In genomic region chr2:169694894-169695260, GRCh38 we compare ENCODE assay signal across 8 cellular contexts. TPM values are rescaled to one million over a fixed set of nuclear protein-coding genes. Genes with fewer than 3 reads are reported as not detected.
A peak's percentile ranks its signal among the peaks of the same experiment; 100 is the strongest.
DNase-seq lines count a peak whose midpoint lies in the region; ATAC-seq and TF ChIP-seq lines count a peak whose summit lies in the region.

No MANE protein-coding gene starts in this region.

- H3K4me1 Mint-ChIP-seq in stimulated activated naive CD8-positive, alpha-beta T cell treated with anti-CD3 and anti-CD28 coated beads, Interleukin-15, Interleukin-2, amounts not matched to agents 100 ng/mL and 50 ng/mL, for 24 hours (ENCODE audit: low read depth): peaks cover 15% of the 10 kb centered on the region

- no peak for TF ChIP-seq CTCF in brain microvascular endothelial cell (IDR thresholded peaks at IDR 0.05; ENCODE audit: low read depth, low read length, missing control alignments)

- H3K27ac ChIP-seq in brain microvascular endothelial cell: peak overlapping the region; percentile 76

- peak overlapping the region; percentile 80 for H3K4me3 ChIP-seq in brain microvascular endothelial cell (ENCODE audit: low read depth, low read length)
- peak overlapping the region; percentile 73 for H3K4me3 ChIP-seq in mononuclear cell (ENCODE audit: low read length)

- in situ Hi-C loops in brain microvascular endothelial cell (cut with HindIII; ENCODE audit: low pct_ligation_motif_present, low sequenced_read_pairs): no loop called here

- peaks cover 7% of the 10 kb centered on the region for H3K9me3 ChIP-seq in mononuclear cell (ENCODE audit: low read depth, low read length)

- peak overlapping the region; percentile 93 for H3K4me3 Mint-ChIP-seq in stimulated activated naive CD8-positive, alpha-beta T cell treated with anti-CD3 and anti-CD28 coated beads, Interleukin-15, Interleukin-2, amounts not matched to agents 100 ng/mL and 50 ng/mL, for 24 hours

- H3K27me3 ChIP-seq in brain microvascular endothelial cell (replicated peaks) (no peaks in the 10 kb centered on the region), mononuclear cell (ENCODE audit: insufficient read depth, low read length) (peaks cover 14% of the 10 kb centered on the region)

- DNase-seq in stimulated activated naive CD8-positive, alpha-beta T cell treated with anti-CD3 and anti-CD28 coated beads, Interleukin-15, Interleukin-2, amounts not matched to agents 100 U/mL and 50 U/mL, for 24 hours: no peak
- DNase-seq in brain microvascular endothelial cell: no peak
- no peak for DNase-seq in stimulated activated naive CD4-positive, alpha-beta T cell treated with Interleukin-2 at 50 U/mL for 16 hours (lab: John Stamatoyannopoulos, UW)
- no peak for DNase-seq in left colon
- no peak for DNase-seq in hepatic stellate cell (ENCODE audit: low spot score)
- DNase-seq in kidney tubule cell (ENCODE audit: low spot score): no peak

- H3K36me3 Mint-ChIP-seq in stimulated activated naive CD8-positive, alpha-beta T cell treated with anti-CD3 and anti-CD28 coated beads, Interleukin-15, Interleukin-2, amounts not matched to agents 100 ng/mL and 50 ng/mL, for 24 hours (ENCODE audit: low read depth): peaks cover 32% of the 10 kb centered on the region

- no peak for ATAC-seq in stimulated activated naive CD8-positive, alpha-beta T cell treated with anti-CD3 and anti-CD28 coated beads, Interleukin-15, Interleukin-2, amounts not matched to agents 100 U/mL and 50 U/mL, for 24 hours
- ATAC-seq in left colon: no peak

- H3K9me3 Mint-ChIP-seq in stimulated activated naive CD8-positive, alpha-beta T cell treated with anti-CD3 and anti-CD28 coated beads, Interleukin-15, Interleukin-2, amounts not matched to agents 100 ng/mL and 50 ng/mL, for 24 hours: peaks cover 10% of the 10 kb centered on the region

- peaks cover 14% of the 10 kb centered on the region for H3K4me1 ChIP-seq in mononuclear cell (ENCODE audit: insufficient read depth, low read length)

- H3K27ac Mint-ChIP-seq in stimulated activated naive CD8-positive, alpha-beta T cell treated with anti-CD3 and anti-CD28 coated beads, Interleukin-15, Interleukin-2, amounts not matched to agents 100 ng/mL and 50 ng/mL, for 24 hours: peak overlapping the region; percentile 94

- intact Hi-C loops in left colon (cut with DNase I, micrococcal nuclease): no loop called here

- H3K27me3 Mint-ChIP-seq in stimulated activated naive CD8-positive, alpha-beta T cell treated with anti-CD3 and anti-CD28 coated beads, Interleukin-15, Interleukin-2, amounts not matched to agents 100 ng/mL and 50 ng/mL, for 24 hours: peaks cover 8% of the 10 kb centered on the region

- H3K36me3 ChIP-seq in brain microvascular endothelial cell (replicated peaks): no peaks in the 10 kb centered on the region

RNA-seq across cellular contexts. Expression of gene PHOSPHO2, which starts 0.6 kb away (rescaled TPM):
- total RNA-seq in mononuclear cell (3.6 TPM), left colon (1 to 10 TPM; 7.4 to 8.3 TPM)

RNA-seq across cellular contexts. Expression of gene CFAP210, which starts 0.7 kb away (rescaled TPM):
- total RNA-seq in mononuclear cell (0.10 TPM), left colon (not detected)

RNA-seq across cellular contexts. Expression of gene KLHL23, which starts 38.8 kb away (rescaled TPM):
- 0.42 TPM for total RNA-seq in mononuclear cell
- 10 to 100 TPM in 1 of 2 donors, 1 to 10 TPM in 1; 9.7 to 12.9 TPM for total RNA-seq in left colon
